14 cellular contexts compared by ENCODE assay signal in genomic region chr3:146308682-146309081, GRCh38. TPM values are rescaled to one million over a fixed set of nuclear protein-coding genes. Genes with fewer than 3 reads are reported as not detected.
A peak's percentile ranks its signal among the peaks of the same experiment; 100 is the strongest.
DNase-seq lines count a peak whose midpoint lies in the region; ATAC-seq, FAIRE-seq and TF ChIP-seq lines count a peak whose summit lies in the region.
"Had no signal": no experiment of that assay in that cellular context is flagged by ENCODE, and none has a peak within 500 bp of the region (broad histone marks: within the 10 kb centered on the region; RNA-seq: fewer than 3 reads in every experiment).

No MANE protein-coding gene starts in this region.

- no peak overlapping the region for H3K9ac ChIP-seq in K562 (ENCODE audit: insufficient read depth in 1 of 2, low read depth in 2 of 2, low read length in 2 of 2)

- WGBS in K562 (ENCODE audit: insufficient coverage, low coverage, missing lambda C conversion rate): 0% methylated on average over 3 of the region's 3 CpGs

- no peak overlapping the region for H3K4me2 ChIP-seq in K562 (ENCODE audit: insufficient read depth, low read length)

- TF ChIP-seq POLR2A in H54 (IDR thresholded peaks at IDR 0.05; ENCODE audit: low read depth, low read length): no peak
- TF ChIP-seq POLR2A in K562 (conservative IDR thresholded peaks at IDR 0.05): no peak

- POLR2A ChIA-PET in K562 (lab: Yijun Ruan, JAX): no interaction called here

- ATAC-seq in K562 (no peak), GM21367 (IDR thresholded peaks at IDR 0.05; ENCODE audit: unreplicated experiment) (no peak), HG02798 (IDR thresholded peaks at IDR 0.05; ENCODE audit: poor library complexity, unreplicated experiment) (no peak)

- H3K36me3 ChIP-seq in K562 (ENCODE audit: control insufficient read depth, insufficient read depth, low read length) (no peaks in the 10 kb centered on the region), right atrium auricular region (no peaks in the 10 kb centered on the region)

- no peak overlapping the region for H3K4me3 ChIP-seq in K562
- H3K4me3 ChIP-seq in right atrium auricular region: no peak overlapping the region

- H3K27ac ChIP-seq in K562 (ENCODE audit: extremely low read depth, low read depth, low read length): no peak overlapping the region
- H3K27ac ChIP-seq in right atrium auricular region: peak overlapping the region; percentile 53 to 69
- H3K27ac ChIP-seq: HL-60 had no signal

- intact Hi-C loops in K562 (cut with micrococcal nuclease): no loop called here

- H3K4me1 ChIP-seq in K562 (replicated peaks in 1 of 2; ENCODE audit: control insufficient read depth in 2 of 2, insufficient read depth in 2 of 2, low read length in 2 of 2) (no peaks in the 10 kb centered on the region), right atrium auricular region (peaks cover 0 to 20% of the 10 kb centered on the region in 2 donors)

- peak; percentile 87 for FAIRE-seq in H54 (lab: Jason Lieb, UNC)
- FAIRE-seq in K562 (lab: Jason Lieb, UNC): no peak
- FAIRE-seq: frontal cortex had no signal

- H3K27me3 ChIP-seq in K562 (ENCODE audit: control insufficient read depth in 2 of 2, insufficient read depth in 2 of 2, low read length in 2 of 2) (no peaks in the 10 kb centered on the region), right atrium auricular region (no peaks in the 10 kb centered on the region)

- in situ Hi-C loops in K562 (cut with MboI): no loop called here

- no peaks in the 10 kb centered on the region for H3K9me1 ChIP-seq in K562 (ENCODE audit: control insufficient read depth, insufficient read depth, low read length)

- H3K9me3 ChIP-seq in K562 (replicated peaks; ENCODE audit: control insufficient read depth, insufficient read depth, low read depth, low read length) (no peaks in the 10 kb centered on the region), right atrium auricular region (peaks cover 0 to 7% of the 10 kb centered on the region in 2 donors)

- TF ChIP-seq CTCF in K562 (IDR thresholded peaks at IDR 0.05 in 2 of 3, conservative IDR thresholded peaks at IDR 0.05 in 1 of 3; ENCODE audit: insufficient read depth in 2 of 3, low read depth in 1 of 3, low read length in 3 of 3) (no peak), right atrium auricular region (IDR thresholded peaks at IDR 0.05) (no peak)

- TF ChIP-seq RAD21 in K562 (CRISPR knock-in tag; conservative IDR thresholded peaks at IDR 0.05 in 1 of 2, IDR thresholded peaks at IDR 0.05 in 1 of 2): no peak

- CTCF ChIA-PET in K562 (lab: Yijun Ruan, JAX; ENCODE audit: low intra/inter-chr PET ratio): no interaction called here

- H4K20me1 ChIP-seq in K562 (replicated peaks; ENCODE audit: control insufficient read depth, insufficient read depth, low read length): no peaks in the 10 kb centered on the region

- no TSS peak for BruUV-seq in K562 (replicated peaks; lab: Mats Ljungman, UMichigan)

- TF ChIP-seq EP300 in K562 (IDR thresholded peaks at IDR 0.05; ENCODE audit: low read length): no peak

- H2AFZ ChIP-seq in K562 (ENCODE audit: low read depth, low read length): no peak overlapping the region

- H3K79me2 ChIP-seq in K562 (ENCODE audit: control insufficient read depth, insufficient read depth, low read length): no peaks in the 10 kb centered on the region

- no peak for DNase-seq in H54 (ENCODE audit: insufficient read length, low spot score)
- DNase-seq in K562 (ENCODE audit: extremely low read depth in 1 of 4, low spot score in 3 of 4): no peak
- no peak for DNase-seq in right atrium auricular region (ENCODE audit: low spot score)
- DNase-seq in stromal cell of bone marrow (ENCODE audit: low read depth): peak; percentile 86
- no peak for DNase-seq in NCI-H2196 treated with DMSO at 0.1 percent for 48 hours (lab: John Stamatoyannopoulos, UW; ENCODE audit: unreplicated experiment)
- DNase-seq in CD1c-positive myeloid dendritic cell (ENCODE audit: extremely low spot score): no peak
- DNase-seq: activated CD4-positive, alpha-beta T cell treated with anti-CD3 and anti-CD28 coated beads, Interleukin-2, amount 50 U/mL, for 1 hour; naive B cell; NCI-H2081 had no signal

TF ChIP-seq in K562, 482 proteins besides CTCF, POLR2A, EP300 and RAD21:
- TF ChIP-seq GABPA (tag; conservative IDR thresholded peaks at IDR 0.05; ENCODE audit: low read depth): peak; percentile 58
- no peak for TF ChIP-seq HEY1 (CRISPR knock-in tag; IDR thresholded peaks at IDR 0.05; ENCODE audit: borderline replicate concordance)
- TF ChIP-seq ARID1B (IDR thresholded peaks at IDR 0.05): no peak

RNA-seq across cellular contexts. Expression of gene PLSCR4, which starts 57.8 kb away (rescaled TPM):
- 0.18 TPM in 1 of 2 replicates, not detected in the other for total RNA-seq in K562 (2011; cell fraction: chromatin; rRNA removed; ENCODE audit: low replicate concordance)
- not detected in 2 replicates for total RNA-seq in K562 (2011; cell fraction: nucleolus; rRNA removed)
- total RNA-seq in K562 (2011; cell fraction: nucleoplasm; rRNA removed): 0.46 TPM in 1 of 2 replicates, not detected in the other
- total RNA-seq in K562 (2014; rRNA removed): 0.68 TPM in 1 of 2 replicates, not detected in the other
- 0.16 and 0.29 TPM in 2 replicates for total RNA-seq in K562 (2014; rRNA removed; fragmentation: Illumina TruSeq; extraction: Trizol)
- 0.18 and 0.49 TPM in 2 replicates for total RNA-seq in K562 (2015; rRNA removed; fragmentation: Illumina TruSeq; extraction: Trizol)
- total RNA-seq in K562 (2021): 0.11 and 0.42 TPM in 2 replicates
- polyA plus RNA-seq in K562 (2011; rRNA removed): 0.05 and 0.21 TPM in 2 replicates
- polyA plus RNA-seq in K562 (2011; cell fraction: cytosol; rRNA removed): not detected in 2 replicates
- polyA plus RNA-seq in K562 (2011; cell fraction: nucleus; rRNA removed): 0.30 TPM in 1 of 2 replicates, not detected in the other
- 0.42 and 0.86 TPM in 2 replicates for polyA plus RNA-seq in K562 (2012)
- 0.24 and 0.51 TPM in 2 replicates for polyA plus RNA-seq in K562 (2014; fragmentation: Illumina TruSeq; extraction: Trizol)
- polyA plus RNA-seq in K562 (2014; fragmentation: Nextera tagmentation; extraction: Ambion mirVana): under 1 TPM; 0.20 to 0.32 TPM
- 0.19 TPM in 1 of 2 replicates, not detected in the other for polyA plus RNA-seq in K562 (2014; rRNA removed)
- 0.09 and 0.18 TPM in 2 replicates for polyA minus RNA-seq in K562 (2011; rRNA and poly(A)+ RNA removed)
- not detected in 2 replicates for polyA minus RNA-seq in K562 (2011; cell fraction: cytosol; rRNA and poly(A)+ RNA removed)
- polyA minus RNA-seq in K562 (2011; cell fraction: nucleus; rRNA and poly(A)+ RNA removed): 0.13 and 0.56 TPM in 2 replicates
- 10 to 100 TPM; 22.9 to 31.5 TPM for total RNA-seq in right atrium auricular region
- total RNA-seq: G401 had no signal

Comparison
In these comparisons a context has a peak if more than half of its experiments do, and no peak if none do; other contexts are left out.
1. RNA of gene PLSCR4, which starts 57.8 kb away (total RNA-seq): 22.9 to 31.5 TPM in right atrium auricular region; 0.11 to 0.68 TPM in K562; every median in the first group is over 10 times any median in the second.